ENCODE assay signal across 24 cellular contexts in genomic region chrX:40237745-40238178, GRCh38.
A peak's percentile ranks its signal among the peaks of the same experiment; 100 is the strongest.
DNase-seq lines count a peak whose midpoint lies in the region; ATAC-seq, FAIRE-seq and TF ChIP-seq lines count a peak whose summit lies in the region.
"Had no signal": no experiment of that assay in that cellular context is flagged by ENCODE, and none has a peak within 500 bp of the region (broad histone marks: within the 10 kb centered on the region; RNA-seq: fewer than 3 reads in every experiment).

No MANE protein-coding gene starts in this region.

- H3K4ac ChIP-seq in H1 (replicated peaks; ENCODE audit: insufficient read length, low read depth, low read length): no peak overlapping the region

- no peak overlapping the region for H2BK20ac ChIP-seq in H1 (ENCODE audit: low read length)

- 42% methylated on average over 12 of the region's 14 CpGs; no CpG with 5 or more reads in 1 of the 2 experiments for WGBS in H1 (ENCODE audit: extremely low coverage in 1 of 2, insufficient coverage in 1 of 2, insufficient read length in 1 of 2, insufficient replicate concordance in 2 of 2, low coverage in 1 of 2, low lambda C conversion rate in 2 of 2, missing lambda C conversion rate in 1 of 2), 2 experiments
- WGBS in thyroid gland, 2 donors: 43 to 60% methylated on average over 14 of the region's 14 CpGs

- no peak overlapping the region for H2BK120ac ChIP-seq in H1 (replicated peaks; ENCODE audit: low read depth, low read length)

- peak; percentile 38 for DNase-seq in NCI-H146 (lab: John Stamatoyannopoulos, UW)
- DNase-seq in NCI-H146 treated with DMSO at 0.1 percent for 48 hours (lab: John Stamatoyannopoulos, UW; ENCODE audit: unreplicated experiment): no peak
- DNase-seq in NCI-H69 (lab: John Stamatoyannopoulos, UW): peak; percentile 38
- peak in 1 of 2 experiments; percentile 44 for DNase-seq in H1 (ENCODE audit: low read depth in 1 of 2, low spot score in 2 of 2)
- DNase-seq in thyroid gland: peak; percentile 75 to 77
- DNase-seq in SIG-M5 treated with dmso at 0.1 percent for 504 hours (lab: John Stamatoyannopoulos, UW; ENCODE audit: unreplicated experiment): no peak
- DNase-seq in NCI-H2171 (lab: John Stamatoyannopoulos, UW): no peak
- no peak for DNase-seq in activated T-cell treated with anti-CD3 and anti-CD28 coated beads, Interleukin-2, amount 50 U/mL, for 4 hours
- DNase-seq: activated CD4-positive, alpha-beta memory T cell treated with anti-CD3 and anti-CD28 coated beads for 36 hours; activated CD4-positive, CD25-positive, alpha-beta regulatory T cell; activated CD8-positive, alpha-beta memory T cell treated with anti-CD3 and anti-CD28 coated beads, Interleukin-2, amount 50 U/mL, for 48 hours; aorta; caudate nucleus; CD8-positive, alpha-beta memory T cell; glutamatergic neuron; Karpas-422; NCI-H1048; NCI-H2171 treated with DMSO at 0.1 percent for 48 hours; NCI-H526; stomach; transverse colon had no signal

- no peak for TF ChIP-seq POLR2A in H1 (IDR thresholded peaks at IDR 0.05; ENCODE audit: control extremely low read depth in 1 of 2, low read depth in 2 of 2, low read length in 2 of 2)
- TF ChIP-seq POLR2A in thyroid gland (IDR thresholded peaks at IDR 0.05): no peak

- no peaks in the 10 kb centered on the region for H3K36me3 ChIP-seq in H1 (ENCODE audit: control insufficient read depth in 2 of 4, insufficient read depth in 4 of 4, low read length in 3 of 4)
- H3K36me3 ChIP-seq in thyroid gland: no peaks in the 10 kb centered on the region
- H3K36me3 ChIP-seq: prostate gland, stomach, transverse colon had no signal

- TF ChIP-seq CTCF in H1 (IDR thresholded peaks at IDR 0.05; ENCODE audit: control extremely low read depth in 1 of 3, insufficient read depth in 1 of 3, low read depth in 1 of 3, low read length in 3 of 3) (no peak), thyroid gland (IDR thresholded peaks at IDR 0.05) (no peak)

- intact Hi-C loops in thyroid gland (cut with DNase I): no loop called here

- H3K18ac ChIP-seq in H1 (ENCODE audit: extremely low read depth, low read length): peak overlapping the region; percentile 90

- 0 out of 8 replicates have a peak overlapping the region, but pooled peaks of 1 of the 4 experiments have one; percentile 19 for H3K4me3 ChIP-seq in H1 (ENCODE audit: extremely low read depth in 1 of 4, insufficient read depth in 2 of 4, low read depth in 3 of 4, low read length in 4 of 4)
- H3K4me3 ChIP-seq in thyroid gland (replicated peaks in 1 of 3): no peak overlapping the region
- H3K4me3 ChIP-seq: lung, prostate gland, stomach, transverse colon had no signal

- no peaks in the 10 kb centered on the region for H3K79me1 ChIP-seq in H1 (ENCODE audit: low read depth, low read length)

- H2AK5ac ChIP-seq in H1 (ENCODE audit: low read depth, low read length): no peak overlapping the region

- H3K56ac ChIP-seq in H1 (replicated peaks; ENCODE audit: insufficient read length, low read depth, low read length): no peak overlapping the region

- no peak overlapping the region for H4K8ac ChIP-seq in H1 (ENCODE audit: extremely low read depth, insufficient read depth, low read length)

- H3K27me3 ChIP-seq in H1 (replicated peaks in 1 of 4; ENCODE audit: control insufficient read depth in 3 of 4, extremely low read depth in 1 of 4, insufficient read depth in 3 of 4, low read length in 3 of 4): no peaks in the 10 kb centered on the region
- no peaks in the 10 kb centered on the region for H3K27me3 ChIP-seq in thyroid gland
- H3K27me3 ChIP-seq: stomach, transverse colon had no signal

- no peaks in the 10 kb centered on the region for H3K27me3 Mint-ChIP-seq in activated T-cell treated with anti-CD3 and anti-CD28 coated beads, Interleukin-2, amount 50 U/mL, for 4 hours (ENCODE audit: low read depth)
- H3K27me3 Mint-ChIP-seq: activated CD4-positive, alpha-beta memory T cell treated with anti-CD3 and anti-CD28 coated beads for 36 hours; activated naive CD8-positive, alpha-beta T cell had no signal

- no peaks in the 10 kb centered on the region for H3K36me3 Mint-ChIP-seq in activated T-cell treated with anti-CD3 and anti-CD28 coated beads, Interleukin-2, amount 50 U/mL, for 4 hours (ENCODE audit: insufficient read depth)
- H3K36me3 Mint-ChIP-seq: activated CD4-positive, alpha-beta memory T cell treated with anti-CD3 and anti-CD28 coated beads for 36 hours; activated naive CD8-positive, alpha-beta T cell; CD8-positive, alpha-beta memory T cell had no signal

- no peak overlapping the region for H3K4me3 Mint-ChIP-seq in activated T-cell treated with anti-CD3 and anti-CD28 coated beads, Interleukin-2, amount 50 U/mL, for 4 hours
- H3K4me3 Mint-ChIP-seq: activated CD4-positive, alpha-beta memory T cell treated with anti-CD3 and anti-CD28 coated beads for 36 hours; activated naive CD8-positive, alpha-beta T cell; CD8-positive, alpha-beta memory T cell had no signal

- H3K14ac ChIP-seq in H1 (ENCODE audit: insufficient read length): no peak overlapping the region

- H3K9me3 ChIP-seq in H1 (ENCODE audit: insufficient read depth in 2 of 2, low read depth in 1 of 2, low read length in 1 of 2) (no peaks in the 10 kb centered on the region), thyroid gland (no peaks in the 10 kb centered on the region)
- H3K9me3 ChIP-seq: prostate gland, transverse colon had no signal

- no peak for ATAC-seq in activated T-cell treated with anti-CD3 and anti-CD28 coated beads, Interleukin-2, amount 50 U/mL, for 4 hours

- no peaks in the 10 kb centered on the region for H3K23me2 ChIP-seq in H1 (ENCODE audit: low read depth, low read length)

- no peak overlapping the region for H2AFZ ChIP-seq in H1 (ENCODE audit: low read length)

- no peak overlapping the region for H4K5ac ChIP-seq in H1 (ENCODE audit: insufficient read length, low read depth, low read length)

- no peaks in the 10 kb centered on the region for H3K9me3 Mint-ChIP-seq in activated T-cell treated with anti-CD3 and anti-CD28 coated beads, Interleukin-2, amount 50 U/mL, for 4 hours
- H3K9me3 Mint-ChIP-seq: activated CD4-positive, alpha-beta memory T cell treated with anti-CD3 and anti-CD28 coated beads for 36 hours had no signal

- H3K23ac ChIP-seq in H1 (ENCODE audit: insufficient read length): no peak overlapping the region

- H2BK5ac ChIP-seq in H1 (ENCODE audit: low read depth, low read length): no peak overlapping the region

- H4K20me1 ChIP-seq in H1 (replicated peaks in 1 of 2; ENCODE audit: control insufficient read depth in 1 of 2, insufficient read depth in 2 of 2, low read length in 2 of 2): no peaks in the 10 kb centered on the region

- peak overlapping the region; percentile 32 to 42; a peak in 3 of 4 replicates for H3K4me2 ChIP-seq in H1 (ENCODE audit: insufficient read depth in 1 of 2, low read depth in 2 of 2, low read length in 2 of 2)

- H3K4me1 ChIP-seq in H1 (replicated peaks in 1 of 4; ENCODE audit: control insufficient read depth in 3 of 4, insufficient read depth in 4 of 4, low read length in 3 of 4) (peaks cover 0 to 2% (median 0%) of the 10 kb centered on the region in 4 experiments; a peak in 2 of 7 replicates), thyroid gland (no peaks in the 10 kb centered on the region)
- H3K4me1 ChIP-seq: prostate gland, stomach, transverse colon had no signal

- no peak for TF ChIP-seq RAD21 in H1 (IDR thresholded peaks at IDR 0.05 in 1 of 2, conservative IDR thresholded peaks at IDR 0.05 in 1 of 2; ENCODE audit: low read depth in 2 of 2, low read length in 2 of 2)

- no peak for TF ChIP-seq EP300 in H1 (IDR thresholded peaks at IDR 0.05; ENCODE audit: borderline replicate concordance in 1 of 2, low read depth in 2 of 2, low read length in 2 of 2)

- CTCF ChIA-PET in H1 (lab: Charles Lee; ENCODE audit: partially characterized antibody): interaction anchor here (1.0 kb wide), 3 partner anchors 12 to 103 kb away, joined by 3 read pairs; no protein-coding TSS in a partner anchor

- H4K91ac ChIP-seq in H1 (replicated peaks; ENCODE audit: insufficient read length, low read length): no peak overlapping the region

- H3K9ac ChIP-seq in H1 (replicated peaks in 1 of 4; ENCODE audit: extremely low read depth in 1 of 4, low read depth in 3 of 4, low read length in 3 of 4): no peak overlapping the region

- no peaks in the 10 kb centered on the region for H3K4me1 Mint-ChIP-seq in activated T-cell treated with anti-CD3 and anti-CD28 coated beads, Interleukin-2, amount 50 U/mL, for 4 hours (ENCODE audit: low read depth)
- H3K4me1 Mint-ChIP-seq: CD8-positive, alpha-beta memory T cell had no signal

- FAIRE-seq in H1 (lab: Jason Lieb, UNC): peak; percentile 70

- no peak overlapping the region for H3K27ac ChIP-seq in H1 (ENCODE audit: low read depth, low read length)
- no peak overlapping the region for H3K27ac ChIP-seq in thyroid gland
- H3K27ac ChIP-seq: prostate gland, stomach, transverse colon had no signal

- H2BK15ac ChIP-seq in H1 (ENCODE audit: low read length): no peak overlapping the region

- H3K79me2 ChIP-seq in H1 (ENCODE audit: control insufficient read depth in 1 of 2, insufficient read depth in 2 of 2, low read length in 2 of 2): no peaks in the 10 kb centered on the region

- POLR2A ChIA-PET in H1 (lab: Charles Lee; ENCODE audit: partially characterized antibody): interaction anchor here (0.9 kb wide), 1 partner anchor 10 kb away, joined by 3 read pairs; no protein-coding TSS in a partner anchor

- H2BK12ac ChIP-seq in H1 (ENCODE audit: low read depth, low read length): no peak overlapping the region

TF ChIP-seq in H1, 55 proteins besides CTCF, POLR2A, EP300 and RAD21:
- TF ChIP-seq NANOG (IDR thresholded peaks at IDR 0.05; ENCODE audit: insufficient read depth, low read depth, low read length, poor library complexity, severe bottlenecking) (peak; percentile 60), YY1 (IDR thresholded peaks at IDR 0.05; ENCODE audit: low read depth, low read length) (no peak)

Comparison
In these comparisons a context has a peak if more than half of its experiments do, and no peak if none do; other contexts are left out.
1. DNase-seq: peak in NCI-H146 (single experiment), NCI-H69 (single experiment) and thyroid gland (2 of 2); none in NCI-H146 treated with DMSO at 0.1 percent for 48 hours (single experiment), SIG-M5 treated with dmso at 0.1 percent for 504 hours (single experiment), NCI-H2171 (single experiment) and activated T-cell treated with anti-CD3 and anti-CD28 coated beads, Interleukin-2, amount 50 U/mL, for 4 hours (single experiment).